In genomic region chr9:126439402-126439765, GRCh38 we compare ENCODE assay signal across 11 cellular contexts.
DNase-seq lines count a peak whose midpoint lies in the region; ATAC-seq, FAIRE-seq and TF ChIP-seq lines count a peak whose summit lies in the region.
"Had no signal": no experiment of that assay in that cellular context is flagged by ENCODE, and none has a peak within 500 bp of the region (broad histone marks: within the 10 kb centered on the region; RNA-seq: fewer than 3 reads in every experiment).

No MANE protein-coding gene starts in this region.

- peak overlapping the region in 2 of 3 donors; percentile 26 to 38 for H3K27ac Mint-ChIP-seq in CD4-positive, CD25-positive, alpha-beta regulatory T cell

- H4K20me1 ChIP-seq in neural cell (ENCODE audit: insufficient read depth) (no peaks in the 10 kb centered on the region), MM.1S (ENCODE audit: insufficient read depth, low read length) (no peaks in the 10 kb centered on the region)

- no peaks in the 10 kb centered on the region for H3K27me3 ChIP-seq in CD4-positive, CD25-positive, alpha-beta regulatory T cell (ENCODE audit: control insufficient read depth, insufficient read depth, low read length)
- H3K27me3 ChIP-seq in bronchial epithelial cell (ENCODE audit: control insufficient read depth, insufficient read depth, low read length): no peaks in the 10 kb centered on the region
- no peaks in the 10 kb centered on the region for H3K27me3 ChIP-seq in neural cell (ENCODE audit: insufficient read depth, low read depth, low read length)
- no peaks in the 10 kb centered on the region for H3K27me3 ChIP-seq in left lung
- H3K27me3 ChIP-seq in tibial artery: no peaks in the 10 kb centered on the region
- no peaks in the 10 kb centered on the region for H3K27me3 ChIP-seq in A673 (replicated peaks; ENCODE audit: insufficient read depth, low read depth, low read length, poor library complexity)
- no peaks in the 10 kb centered on the region for H3K27me3 ChIP-seq in MM.1S (replicated peaks; ENCODE audit: insufficient read depth, low read length)

- POLR2A ChIA-PET in A673 (lab: Charles Lee; ENCODE audit: low non-redundant PET): no interaction called here

- BruUV-seq in A673 (replicated peaks; lab: Mats Ljungman, UMichigan): no TSS peak

- intact Hi-C loops in left lung (cut with DNase I) (no loop called here), tibial artery (cut with DNase I; ENCODE audit: low total_unique reads) (no loop called here), A673 (cut with micrococcal nuclease; ENCODE audit: unreplicated experiment) (no loop called here)

- H3K9me2 ChIP-seq in neural cell (ENCODE audit: insufficient read depth, low read length): no peaks in the 10 kb centered on the region
- H3K9me2 ChIP-seq in MM.1S (replicated peaks; ENCODE audit: insufficient read depth, low read length): no peaks in the 10 kb centered on the region

- TF ChIP-seq EP300 in neural cell (conservative IDR thresholded peaks at IDR 0.05; ENCODE audit: poor library complexity, severe bottlenecking): no peak

- H3K4me1 ChIP-seq in CD4-positive, CD25-positive, alpha-beta regulatory T cell (ENCODE audit: control insufficient read depth, insufficient read depth, low read length, poor library complexity, severe bottlenecking): no peaks in the 10 kb centered on the region
- H3K4me1 ChIP-seq in left lung (no peaks in the 10 kb centered on the region), tibial artery (no peaks in the 10 kb centered on the region), A673 (ENCODE audit: insufficient read depth, low read length, poor library complexity, severe bottlenecking) (peaks cover 14% of the 10 kb centered on the region), MM.1S (ENCODE audit: low read length) (no peaks in the 10 kb centered on the region)

- peak in 1 of 3 donors; percentile 40 for DNase-seq in CD4-positive, CD25-positive, alpha-beta regulatory T cell
- DNase-seq in M059J (ENCODE audit: low read depth) (peak; percentile 80), bronchial epithelial cell (ENCODE audit: low read depth) (peak; percentile 76), left lung (no peak), tibial artery (no peak), A673 (ENCODE audit: low spot score) (no peak), MM.1S (no peak)
- DNase-seq: effector CD8-positive, alpha-beta T cell; naive thymus-derived CD8-positive, alpha-beta T cell; NCI-H1694 treated with DMSO at 0.1 percent for 48 hours had no signal

- H3F3A ChIP-seq in neural cell (ENCODE audit: insufficient read depth, low read length, poor library complexity, severe bottlenecking) (no peaks in the 10 kb centered on the region), MM.1S (ENCODE audit: insufficient read depth, low read length) (no peaks in the 10 kb centered on the region)

- no peaks in the 10 kb centered on the region for H3K9me3 Mint-ChIP-seq in CD4-positive, CD25-positive, alpha-beta regulatory T cell
- H3K9me3 Mint-ChIP-seq: naive thymus-derived CD8-positive, alpha-beta T cell had no signal

- no peak overlapping the region for H3K9ac ChIP-seq in neural cell (ENCODE audit: low read length)
- no peak overlapping the region for H3K9ac ChIP-seq in MM.1S (ENCODE audit: low read length)

- H3K36me3 Mint-ChIP-seq in CD4-positive, CD25-positive, alpha-beta regulatory T cell: no peaks in the 10 kb centered on the region

- no peak for TF ChIP-seq RAD21 in neural cell (conservative IDR thresholded peaks at IDR 0.05)

- CTCF ChIA-PET in A673 (lab: Charles Lee): no interaction called here

- no peak overlapping the region for H3K27ac ChIP-seq in CD4-positive, CD25-positive, alpha-beta regulatory T cell (ENCODE audit: insufficient read depth, low read length, poor library complexity, severe bottlenecking)
- H3K27ac ChIP-seq in neural cell (ENCODE audit: low read length): peak overlapping the region; percentile 88
- no peak overlapping the region for H3K27ac ChIP-seq in left lung
- no peak overlapping the region for H3K27ac ChIP-seq in tibial artery
- H3K27ac ChIP-seq in A673 (ENCODE audit: low read depth, low read length, poor library complexity, severe bottlenecking): no peak overlapping the region
- H3K27ac ChIP-seq in MM.1S (ENCODE audit: low read length): no peak overlapping the region

- H2AFZ ChIP-seq in neural cell (ENCODE audit: low read depth, low read length): no peak overlapping the region
- H2AFZ ChIP-seq in MM.1S (ENCODE audit: low read length): no peak overlapping the region

- no peak overlapping the region for H3K4me3 Mint-ChIP-seq in CD4-positive, CD25-positive, alpha-beta regulatory T cell
- H3K4me3 Mint-ChIP-seq: naive thymus-derived CD8-positive, alpha-beta T cell had no signal

- TF ChIP-seq CTCF in bronchial epithelial cell (IDR thresholded peaks at IDR 0.05; ENCODE audit: insufficient read depth, low read length, severe bottlenecking) (no peak), neural cell (IDR thresholded peaks at IDR 0.05; ENCODE audit: poor library complexity, severe bottlenecking) (no peak), left lung (IDR thresholded peaks at IDR 0.05) (no peak), tibial artery (IDR thresholded peaks at IDR 0.05) (no peak), A673 (conservative IDR thresholded peaks at IDR 0.05; ENCODE audit: low read depth, low read length) (no peak), MM.1S (IDR thresholded peaks at IDR 0.05; ENCODE audit: low read length) (no peak)

- no peaks in the 10 kb centered on the region for H3K9me3 ChIP-seq in CD4-positive, CD25-positive, alpha-beta regulatory T cell (ENCODE audit: control insufficient read depth in 2 of 2, low read length in 2 of 2)
- H3K9me3 ChIP-seq in neural cell (ENCODE audit: low read length) (no peaks in the 10 kb centered on the region), left lung (no peaks in the 10 kb centered on the region), tibial artery (no peaks in the 10 kb centered on the region), A673 (ENCODE audit: low read depth, low read length, poor library complexity, severe bottlenecking) (no peaks in the 10 kb centered on the region), MM.1S (replicated peaks; ENCODE audit: insufficient read depth, low read length) (no peaks in the 10 kb centered on the region)

- no peaks in the 10 kb centered on the region for H3K36me3 ChIP-seq in CD4-positive, CD25-positive, alpha-beta regulatory T cell (ENCODE audit: control insufficient read depth, insufficient read depth, low read length)
- H3K36me3 ChIP-seq in bronchial epithelial cell (ENCODE audit: control insufficient read depth, insufficient read depth, low read length): no peaks in the 10 kb centered on the region
- peaks cover 4% of the 10 kb centered on the region for H3K36me3 ChIP-seq in neural cell (ENCODE audit: insufficient read depth, low read length)
- peaks cover 0 to 3% of the 10 kb centered on the region in 2 donors for H3K36me3 ChIP-seq in left lung
- no peaks in the 10 kb centered on the region for H3K36me3 ChIP-seq in tibial artery
- H3K36me3 ChIP-seq in A673 (ENCODE audit: insufficient read depth, low read length, poor library complexity, severe bottlenecking): no peaks in the 10 kb centered on the region
- no peaks in the 10 kb centered on the region for H3K36me3 ChIP-seq in MM.1S (replicated peaks; ENCODE audit: insufficient read depth, low read length)

- FAIRE-seq in bronchial epithelial cell (lab: Jason Lieb, UNC): no peak

- no peaks in the 10 kb centered on the region for H3K27me3 Mint-ChIP-seq in CD4-positive, CD25-positive, alpha-beta regulatory T cell
- H3K27me3 Mint-ChIP-seq: naive thymus-derived CD8-positive, alpha-beta T cell had no signal

- no peak overlapping the region for H3K4me3 ChIP-seq in CD4-positive, CD25-positive, alpha-beta regulatory T cell (ENCODE audit: low read depth, low read length)
- H3K4me3 ChIP-seq in bronchial epithelial cell (ENCODE audit: low read depth, low read length) (no peak overlapping the region), neural cell (ENCODE audit: low read length) (no peak overlapping the region), left lung (no peak overlapping the region), tibial artery (no peak overlapping the region), A673 (ENCODE audit: low read depth, low read length, poor library complexity, severe bottlenecking) (no peak overlapping the region), MM.1S (ENCODE audit: low read length) (no peak overlapping the region)

- ATAC-seq in CD4-positive, CD25-positive, alpha-beta regulatory T cell (ENCODE audit: low read depth in 2 of 2): no peak
- ATAC-seq in left lung: no peak

- peaks cover 0 to 7% (median 1%) of the 10 kb centered on the region in 4 donors for H3K4me1 Mint-ChIP-seq in CD4-positive, CD25-positive, alpha-beta regulatory T cell

- H3K4me2 ChIP-seq in neural cell (ENCODE audit: low read length) (no peak overlapping the region), MM.1S (ENCODE audit: low read depth, low read length) (no peak overlapping the region)

- H3K79me2 ChIP-seq in neural cell (replicated peaks; ENCODE audit: insufficient read depth, low read length) (no peaks in the 10 kb centered on the region), MM.1S (ENCODE audit: low read length) (no peaks in the 10 kb centered on the region)

TF ChIP-seq in neural cell, 6 proteins besides CTCF, POLR2A, EP300 and RAD21:
- no peak for TF ChIP-seq POLR2AphosphoS5 (IDR thresholded peaks at IDR 0.05)

Comparison
In these comparisons a context has a peak if more than half of its experiments do, and no peak if none do; other contexts are left out.
1. DNase-seq: peak in M059J (single experiment) and bronchial epithelial cell (single experiment); none in left lung (0 of 2), tibial artery (0 of 2), A673 (single experiment) and MM.1S (single experiment).